In genomic region chr1:59020151-59020997, GRCh38 we compare ENCODE assay signal across 1 cellular context.
A peak's percentile ranks its signal among the peaks of the same experiment; 100 is the strongest.
TF ChIP-seq lines count a peak whose summit lies in the region.

No MANE protein-coding gene starts in this region.

TF ChIP-seq in K562, 482 proteins besides CTCF, POLR2A, EP300 and RAD21 (continued from another document):
- TF ChIP-seq ZNF449 (CRISPR knock-in tag; IDR thresholded peaks at IDR 0.05) (no peak), SRF (CRISPR knock-in tag; IDR thresholded peaks at IDR 0.05) (no peak), SMARCA4 (IDR thresholded peaks at IDR 0.05) (peak; percentile 40; the same call in 1 of the 2 replicates), SMAD1 (IDR thresholded peaks at IDR 0.05; ENCODE audit: low read depth, low read length, partially characterized antibody) (no peak), NFE2 (IDR thresholded peaks at IDR 0.05; ENCODE audit: low read depth) (peak; percentile 32), RBM15 (IDR thresholded peaks at IDR 0.05; ENCODE audit: insufficient read depth, low read length) (no peak), ZNF561 (CRISPR knock-in tag; conservative IDR thresholded peaks at IDR 0.05) (no peak), EHMT2 (IDR thresholded peaks at IDR 0.05) (0 out of 2 replicates have a peak, but pooled peaks have one; percentile 32), ZNF121 (CRISPR knock-in tag; conservative IDR thresholded peaks at IDR 0.05) (no peak), SPI1 (IDR thresholded peaks at IDR 0.05; ENCODE audit: borderline replicate concordance, low read depth, low read length) (peak; percentile 58; the same call in 1 of the 2 replicates), ZNF384 (IDR thresholded peaks at IDR 0.05; ENCODE audit: low read depth, low read length) (no peak), GMEB1 (CRISPR knock-in tag; IDR thresholded peaks at IDR 0.05) (no peak), LARP7 (IDR thresholded peaks at IDR 0.05) (no peak), CUX1 (CRISPR knock-in tag; IDR thresholded peaks at IDR 0.05) (no peak), ZNF639 (CRISPR knock-in tag; conservative IDR thresholded peaks at IDR 0.05 in 1 of 2, IDR thresholded peaks at IDR 0.05 in 1 of 2) (0 out of 4 replicates have a peak, but pooled peaks of 1 of the 2 experiments have one; percentile 49), ZNF766 (CRISPR knock-in tag; conservative IDR thresholded peaks at IDR 0.05) (peak; percentile 85), GABPA (tag; conservative IDR thresholded peaks at IDR 0.05; ENCODE audit: low read depth) (peak; percentile 70), ATF3 (IDR thresholded peaks at IDR 0.05) (peak; percentile 73), ATF3 (CRISPR knock-in tag; conservative IDR thresholded peaks at IDR 0.05) (no peak), ZNF696 (CRISPR knock-in tag; conservative IDR thresholded peaks at IDR 0.05) (no peak), LEF1 (IDR thresholded peaks at IDR 0.05) (peak; percentile 13; the same call in 1 of the 2 replicates), FOXK2 (conservative IDR thresholded peaks at IDR 0.05 in 1 of 2, IDR thresholded peaks at IDR 0.05 in 1 of 2; ENCODE audit: low read depth in 2 of 2) (peak; percentile 24 to 43; a peak in 1 of 4 replicates), HDAC3 (IDR thresholded peaks at IDR 0.05; ENCODE audit: borderline replicate concordance, partially characterized antibody) (no peak)
- TF ChIP-seq, protein P1, sequence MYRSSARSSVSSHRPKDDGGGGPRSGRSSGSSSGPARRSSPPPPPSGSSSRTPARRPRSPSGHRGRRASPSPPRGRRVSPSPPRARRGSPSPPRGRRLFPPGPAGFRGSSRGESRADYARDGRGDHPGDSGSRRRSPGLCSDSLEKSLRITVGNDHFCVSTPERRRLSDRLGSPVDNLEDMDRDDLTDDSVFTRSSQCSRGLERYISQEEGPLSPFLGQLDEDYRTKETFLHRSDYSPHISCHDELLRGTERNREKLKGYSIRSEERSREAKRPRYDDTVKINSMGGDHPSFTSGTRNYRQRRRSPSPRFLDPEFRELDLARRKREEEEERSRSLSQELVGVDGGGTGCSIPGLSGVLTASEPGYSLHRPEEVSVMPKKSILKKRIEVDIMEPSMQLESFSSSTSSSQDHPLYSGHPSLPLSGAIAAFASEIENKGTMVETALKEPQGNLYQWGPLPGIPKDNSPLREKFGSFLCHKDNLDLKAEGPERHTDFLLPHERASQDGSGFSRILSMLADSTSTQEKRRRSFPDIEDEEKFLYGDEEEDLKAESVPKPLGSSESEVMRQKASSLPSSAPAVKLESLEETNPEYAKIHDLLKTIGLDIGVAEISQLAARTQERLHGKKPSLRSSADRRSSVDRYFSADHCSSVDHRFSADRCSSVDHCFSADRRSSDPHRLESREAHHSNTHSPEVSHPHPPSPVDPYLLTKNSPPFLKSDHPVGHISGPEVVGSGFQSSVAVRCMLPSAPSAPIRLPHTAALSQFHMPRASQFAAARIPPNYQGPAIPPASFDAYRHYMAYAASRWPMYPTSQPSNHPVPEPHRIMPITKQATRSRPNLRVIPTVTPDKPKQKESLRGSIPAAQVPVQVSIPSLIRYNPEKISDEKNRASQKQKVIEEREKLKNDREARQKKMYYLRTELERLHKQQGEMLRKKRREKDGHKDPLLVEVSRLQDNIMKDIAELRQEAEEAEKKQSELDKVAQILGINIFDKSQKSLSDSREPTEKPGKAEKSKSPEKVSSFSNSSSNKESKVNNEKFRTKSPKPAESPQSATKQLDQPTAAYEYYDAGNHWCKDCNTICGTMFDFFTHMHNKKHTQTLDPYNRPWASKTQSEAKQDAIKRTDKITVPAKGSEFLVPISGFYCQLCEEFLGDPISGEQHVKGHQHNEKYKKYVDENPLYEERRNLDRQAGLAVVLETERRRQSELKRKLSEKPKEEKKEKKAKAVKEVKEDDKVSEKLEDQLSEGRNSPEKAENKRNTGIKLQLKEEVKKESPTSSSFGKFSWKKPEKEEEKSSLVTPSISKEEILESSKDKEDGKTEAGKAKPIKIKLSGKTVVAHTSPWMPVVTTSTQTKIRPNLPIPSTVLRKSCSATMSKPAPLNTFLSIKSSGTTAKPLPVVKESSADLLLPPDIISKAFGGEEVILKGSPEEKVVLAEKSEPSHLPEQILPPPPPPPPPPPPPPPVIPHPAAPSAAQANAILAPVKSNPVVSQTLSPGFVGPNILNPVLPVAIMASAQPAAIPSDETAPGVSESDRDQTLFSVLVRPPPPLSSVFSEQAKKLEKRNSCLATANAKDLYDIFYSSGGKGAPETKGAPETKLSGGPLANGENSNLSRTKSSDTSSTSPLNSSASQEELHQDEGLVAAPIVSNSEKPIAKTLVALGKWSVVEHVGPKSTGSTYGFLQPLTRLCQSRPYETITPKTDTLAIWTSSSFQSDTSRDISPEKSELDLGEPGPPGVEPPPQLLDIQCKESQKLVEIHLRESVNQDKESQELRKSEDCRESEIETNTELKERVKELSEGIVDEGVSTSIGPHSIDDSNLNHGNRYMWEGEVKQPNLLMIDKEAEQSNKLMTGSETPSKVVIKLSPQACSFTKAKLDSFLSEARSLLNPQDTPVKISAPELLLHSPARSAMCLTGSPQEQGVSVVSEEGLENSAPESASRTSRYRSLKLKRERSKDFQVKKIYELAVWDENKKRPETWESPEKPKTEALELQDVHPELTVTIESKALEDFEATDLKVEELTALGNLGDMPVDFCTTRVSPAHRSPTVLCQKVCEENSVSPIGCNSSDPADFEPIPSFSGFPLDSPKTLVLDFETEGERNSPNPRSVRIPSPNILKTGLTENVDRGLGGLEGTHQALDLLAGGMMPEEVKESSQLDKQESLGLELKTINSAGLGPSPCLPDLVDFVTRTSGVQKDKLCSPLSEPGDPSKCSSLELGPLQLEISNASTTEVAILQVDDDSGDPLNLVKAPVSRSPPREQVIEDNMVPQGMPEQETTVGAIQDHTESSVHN (IDR thresholded peaks at IDR 0.05; ENCODE audit: borderline replicate concordance in 1 of 2, low read depth in 1 of 2) = peak in 1 of 2 experiments; percentile 92; a peak in 2 of 4 replicates
